ENCODE assay signal across 16 cellular contexts in genomic region chr9:99690573-99690972, GRCh38.
DNase-seq lines count a peak whose midpoint lies in the region; ATAC-seq and TF ChIP-seq lines count a peak whose summit lies in the region.
"Had no signal": no experiment of that assay in that cellular context is flagged by ENCODE, and none has a peak within 500 bp of the region (broad histone marks: within the 10 kb centered on the region; RNA-seq: fewer than 3 reads in every experiment).

No MANE protein-coding gene starts in this region.

- DNase-seq in Right ventricle myocardium inferior (ENCODE audit: missing footprints) (no peak), left ventricle myocardium inferior (no peak), NCI-H345 treated with DMSO at 0.1 percent for 48 hours (lab: John Stamatoyannopoulos, UW; ENCODE audit: unreplicated experiment) (peak; percentile 92), glutamatergic neuron (peak; percentile 32), superior temporal gyrus (ENCODE audit: extremely low spot score) (peak; percentile 39), UCSD-AML1 (lab: John Stamatoyannopoulos, UW; ENCODE audit: unreplicated experiment) (no peak)
- no peak for DNase-seq in stimulated activated CD8-positive, alpha-beta memory T cell treated with anti-CD3 and anti-CD28 coated beads, Interleukin-4, amount 100 ng/mL, for 48 hours
- DNase-seq: activated CD4-positive, alpha-beta T cell treated with anti-CD3 and anti-CD28 coated beads for 48 hours; aorta; esophagus squamous epithelium; ovary; T-helper 2 cell had no signal

- ATAC-seq in Right ventricle myocardium inferior (peak; percentile 70), HG02678 (IDR thresholded peaks at IDR 0.05; ENCODE audit: unreplicated experiment) (no peak)
- ATAC-seq: Panc1 had no signal

- no peaks in the 10 kb centered on the region for H3K9me3 Mint-ChIP-seq in glutamatergic neuron (ENCODE audit: unreplicated experiment)
- H3K9me3 Mint-ChIP-seq: dendritic cell treated with granulocyte-macrophage colony-stimulating factor and Interleukin-4, amounts not matched to agents 40 ng/mL and 50 ng/mL, for 4 days; type B pancreatic cell had no signal

- no peaks in the 10 kb centered on the region for H3K9me3 ChIP-seq in left ventricle myocardium inferior (replicated peaks)
- H3K9me3 ChIP-seq: esophagus squamous epithelium, ovary had no signal

- no peaks in the 10 kb centered on the region for H3K36me3 ChIP-seq in left ventricle myocardium inferior
- H3K36me3 ChIP-seq: esophagus squamous epithelium, ovary had no signal

- H3K4me1 ChIP-seq in left ventricle myocardium inferior: peaks cover 11% of the 10 kb centered on the region
- H3K4me1 ChIP-seq: esophagus squamous epithelium had no signal

- intact Hi-C loops in Right ventricle myocardium inferior (cut with DNase I) (no loop called here), left ventricle myocardium inferior (cut with micrococcal nuclease) (no loop called here)

- H3K36me3 Mint-ChIP-seq in glutamatergic neuron (ENCODE audit: unreplicated experiment): no peaks in the 10 kb centered on the region
- H3K36me3 Mint-ChIP-seq: type B pancreatic cell had no signal

- peaks cover 15% of the 10 kb centered on the region for H3K4me1 Mint-ChIP-seq in glutamatergic neuron (ENCODE audit: low read depth, unreplicated experiment)

- TF ChIP-seq CTCF in left ventricle myocardium inferior (IDR thresholded peaks at IDR 0.05; ENCODE audit: borderline replicate concordance): no peak
- TF ChIP-seq CTCF in glutamatergic neuron (IDR thresholded peaks at IDR 0.05; ENCODE audit: partially characterized antibody, unreplicated experiment): no peak

- peaks cover 2% of the 10 kb centered on the region for H3K27me3 Mint-ChIP-seq in glutamatergic neuron (ENCODE audit: unreplicated experiment)
- H3K27me3 Mint-ChIP-seq: type B pancreatic cell had no signal

- H3K27ac ChIP-seq in left ventricle myocardium inferior (replicated peaks): no peak overlapping the region
- H3K27ac ChIP-seq: esophagus squamous epithelium, ovary had no signal

- H3K4me3 ChIP-seq in left ventricle myocardium inferior: no peak overlapping the region
- H3K4me3 ChIP-seq: esophagus squamous epithelium, ovary had no signal

- H3K27ac Mint-ChIP-seq in glutamatergic neuron (ENCODE audit: unreplicated experiment): peak overlapping the region; percentile 74
- H3K27ac Mint-ChIP-seq: dendritic cell treated with granulocyte-macrophage colony-stimulating factor and Interleukin-4, amounts not matched to agents 40 ng/mL and 50 ng/mL, for 4 days; type B pancreatic cell had no signal

- H3K27me3 ChIP-seq in left ventricle myocardium inferior (ENCODE audit: low read depth): no peaks in the 10 kb centered on the region
- H3K27me3 ChIP-seq: esophagus squamous epithelium, ovary had no signal

- H3K4me3 Mint-ChIP-seq in glutamatergic neuron (ENCODE audit: unreplicated experiment): peak overlapping the region; percentile 1
- H3K4me3 Mint-ChIP-seq: dendritic cell treated with granulocyte-macrophage colony-stimulating factor and Interleukin-4, amounts not matched to agents 40 ng/mL and 50 ng/mL, for 4 days; type B pancreatic cell had no signal

Comparison
In these comparisons a context has a peak if more than half of its experiments do, and no peak if none do; other contexts are left out.
1. DNase-seq: peak in NCI-H345 treated with DMSO at 0.1 percent for 48 hours (single experiment), glutamatergic neuron (single experiment) and superior temporal gyrus (single experiment); none in Right ventricle myocardium inferior (single experiment), left ventricle myocardium inferior (single experiment), UCSD-AML1 (single experiment) and stimulated activated CD8-positive, alpha-beta memory T cell treated with anti-CD3 and anti-CD28 coated beads, Interleukin-4, amount 100 ng/mL, for 48 hours (single experiment).